Comparison of ENCODE assay signal across 26 cellular contexts in genomic region chr15:43251863-43252241, GRCh38. TPM values are rescaled to one million over a fixed set of nuclear protein-coding genes. Genes with fewer than 3 reads are reported as not detected.
DNase-seq lines count a peak whose midpoint lies in the region; ATAC-seq and TF ChIP-seq lines count a peak whose summit lies in the region.
"Had no signal": no experiment of that assay in that cellular context is flagged by ENCODE, and none has a peak within 500 bp of the region (broad histone marks: within the 10 kb centered on the region; RNA-seq: fewer than 3 reads in every experiment).

No MANE protein-coding gene starts in this region.

- H3K79me2 ChIP-seq in PC-9 (ENCODE audit: low read depth) = no peaks in the 10 kb centered on the region

- H3K27me3 ChIP-seq in PC-9 (ENCODE audit: insufficient read depth, low read depth) = no peaks in the 10 kb centered on the region
- no peaks in the 10 kb centered on the region for H3K27me3 ChIP-seq in CD8-positive, alpha-beta T cell (ENCODE audit: insufficient read depth, low read length)
- H3K27me3 ChIP-seq: neural progenitor cell, sigmoid colon, upper lobe of left lung had no signal

- H3K4me1 ChIP-seq in PC-9 (replicated peaks; ENCODE audit: insufficient read depth) = peaks cover 76% of the 10 kb centered on the region
- H3K4me1 ChIP-seq in CD8-positive, alpha-beta T cell (ENCODE audit: insufficient read depth, low read length) = no peaks in the 10 kb centered on the region
- H3K4me1 ChIP-seq: left ventricle myocardium inferior, neural progenitor cell, sigmoid colon, upper lobe of left lung had no signal

- H3K27ac Mint-ChIP-seq in activated naive CD4-positive, alpha-beta T cell treated with anti-CD3 and anti-CD28 coated beads, Interleukin-2, amount 10 ng/mL, durations not matched to agents 7 days and 5 days = peak overlapping the region; percentile 73
- peak overlapping the region; percentile 36 for H3K27ac Mint-ChIP-seq in activated naive CD8-positive, alpha-beta T cell treated with anti-CD3 and anti-CD28 coated beads, Interleukin-2, amount 10 ng/mL, durations not matched to agents 7 days and 5 days
- peak overlapping the region; percentile 73 for H3K27ac Mint-ChIP-seq in stimulated activated naive B cell treated with anti-CD40 and anti-IgM and Interleukin-4, amounts not matched to agents 10 μg/mL and 1 μg/mL and 100 μg/mL, for 72 hours
- no peak overlapping the region for H3K27ac Mint-ChIP-seq in CD8-positive, alpha-beta T cell
- H3K27ac Mint-ChIP-seq: activated naive CD4-positive, alpha-beta T cell treated with anti-CD3 and anti-CD28 coated beads, Interleukin-2, amount 50 U/mL, for 24 hours; CD4-positive, CD25-positive, alpha-beta regulatory T cell; neural progenitor cell; T-cell had no signal

- POLR2A ChIA-PET in PC-9 (lab: Charles Lee; ENCODE audit: unreplicated experiment) = no interaction called here
- POLR2A ChIA-PET in activated naive CD8-positive, alpha-beta T cell treated with anti-CD3 and anti-CD28 coated beads, Interleukin-2, amount 10 ng/mL, durations not matched to agents 7 days and 5 days (lab: Charles Lee) = no interaction called here
- POLR2A ChIA-PET in CD8-positive, alpha-beta T cell (lab: Charles Lee) = interaction anchor here (1.2 kb wide), 1 partner anchor 57 kb away, joined by 3 read pairs; no protein-coding TSS in a partner anchor

- no peaks in the 10 kb centered on the region for H3K36me3 ChIP-seq in PC-9 (ENCODE audit: low read depth)
- H3K36me3 ChIP-seq in CD8-positive, alpha-beta T cell (ENCODE audit: insufficient read depth, low read length) = no peaks in the 10 kb centered on the region
- H3K36me3 ChIP-seq: left ventricle myocardium inferior, neural progenitor cell, sigmoid colon, upper lobe of left lung had no signal

- no peak for ATAC-seq in activated naive CD8-positive, alpha-beta T cell treated with anti-CD3 and anti-CD28 coated beads, Interleukin-2, amount 10 ng/mL, durations not matched to agents 7 days and 5 days (ENCODE audit: low read depth)
- ATAC-seq in stimulated activated naive B cell treated with anti-CD40 and anti-IgM and Interleukin-4, amounts not matched to agents 10 μg/mL and 1 μg/mL and 100 μg/mL, for 72 hours (replicated peaks) = no peak
- ATAC-seq in CD8-positive, alpha-beta T cell = no peak
- ATAC-seq: mucosa of descending colon, PC-3, T-cell had no signal

- BruUV-seq in PC-9 (replicated peaks; lab: Mats Ljungman, UMichigan) = no TSS peak

- H3K4me2 ChIP-seq in PC-9 = peak overlapping the region; percentile 67
- H3K4me2 ChIP-seq: KMS-11, neural progenitor cell had no signal

- no peak overlapping the region for H2AFZ ChIP-seq in PC-9
- H2AFZ ChIP-seq: neural progenitor cell had no signal

- no peak for DNase-seq in activated naive CD4-positive, alpha-beta T cell treated with anti-CD3 and anti-CD28 coated beads, Interleukin-2, amount 10 ng/mL, durations not matched to agents 7 days and 5 days
- no peak for DNase-seq in activated naive CD4-positive, alpha-beta T cell (lab: John Stamatoyannopoulos, UW)
- DNase-seq in PC-9 (no peak), Ammon's horn (ENCODE audit: low spot score) (no peak)
- DNase-seq in activated naive CD8-positive, alpha-beta T cell treated with anti-CD3 and anti-CD28 coated beads, Interleukin-2, amount 10 ng/mL, durations not matched to agents 7 days and 5 days = no peak
- no peak for DNase-seq in stimulated activated naive B cell treated with anti-CD40 and anti-IgM and Interleukin-4, amounts not matched to agents 10 μg/mL and 1 μg/mL and 100 μg/mL, for 72 hours
- no peak for DNase-seq in CD8-positive, alpha-beta T cell
- DNase-seq in central memory CD4-positive, alpha-beta T cell = no peak
- DNase-seq: activated CD8-positive, alpha-beta memory T cell treated with anti-CD3 and anti-CD28 coated beads, Interleukin-2, amount 50 U/mL, for 4 hours; CD4-positive, CD25-positive, alpha-beta regulatory T cell; H9; head of caudate nucleus; left ventricle myocardium inferior; mucosa of descending colon; NCI-H1092; NCI-H2029 treated with DMSO at 0.1 percent for 48 hours; PC-3; SIG-M5; sigmoid colon; T-cell; upper lobe of left lung had no signal

- no peaks in the 10 kb centered on the region for H3K9me3 Mint-ChIP-seq in activated naive CD4-positive, alpha-beta T cell treated with anti-CD3 and anti-CD28 coated beads, Interleukin-2, amount 10 ng/mL, durations not matched to agents 7 days and 5 days
- no peaks in the 10 kb centered on the region for H3K9me3 Mint-ChIP-seq in activated naive CD8-positive, alpha-beta T cell treated with anti-CD3 and anti-CD28 coated beads, Interleukin-2, amount 10 ng/mL, durations not matched to agents 7 days and 5 days
- H3K9me3 Mint-ChIP-seq in stimulated activated naive B cell treated with anti-CD40 and anti-IgM and Interleukin-4, amounts not matched to agents 10 μg/mL and 1 μg/mL and 100 μg/mL, for 72 hours = peaks cover 3 to 6% of the 10 kb centered on the region in 2 donors
- no peaks in the 10 kb centered on the region for H3K9me3 Mint-ChIP-seq in CD8-positive, alpha-beta T cell
- H3K9me3 Mint-ChIP-seq: activated naive CD4-positive, alpha-beta T cell treated with anti-CD3 and anti-CD28 coated beads, Interleukin-2, amount 50 U/mL, for 24 hours; H9; neural progenitor cell; T-cell had no signal

- H3K4me3 Mint-ChIP-seq in activated naive CD4-positive, alpha-beta T cell treated with anti-CD3 and anti-CD28 coated beads, Interleukin-2, amount 10 ng/mL, durations not matched to agents 7 days and 5 days = no peak overlapping the region
- no peak overlapping the region for H3K4me3 Mint-ChIP-seq in activated naive CD8-positive, alpha-beta T cell treated with anti-CD3 and anti-CD28 coated beads, Interleukin-2, amount 10 ng/mL, durations not matched to agents 7 days and 5 days
- peak overlapping the region in 1 of 2 donors; percentile 42 for H3K4me3 Mint-ChIP-seq in stimulated activated naive B cell treated with anti-CD40 and anti-IgM and Interleukin-4, amounts not matched to agents 10 μg/mL and 1 μg/mL and 100 μg/mL, for 72 hours
- H3K4me3 Mint-ChIP-seq in CD8-positive, alpha-beta T cell = no peak overlapping the region
- H3K4me3 Mint-ChIP-seq: activated naive CD4-positive, alpha-beta T cell treated with anti-CD3 and anti-CD28 coated beads, Interleukin-2, amount 50 U/mL, for 24 hours; CD4-positive, CD25-positive, alpha-beta regulatory T cell; H9; neural progenitor cell; T-cell had no signal

- no peaks in the 10 kb centered on the region for H3K36me3 Mint-ChIP-seq in activated naive CD4-positive, alpha-beta T cell treated with anti-CD3 and anti-CD28 coated beads, Interleukin-2, amount 10 ng/mL, durations not matched to agents 7 days and 5 days
- peaks cover 3% of the 10 kb centered on the region for H3K36me3 Mint-ChIP-seq in activated naive CD8-positive, alpha-beta T cell treated with anti-CD3 and anti-CD28 coated beads, Interleukin-2, amount 10 ng/mL, durations not matched to agents 7 days and 5 days
- H3K36me3 Mint-ChIP-seq in stimulated activated naive B cell treated with anti-CD40 and anti-IgM and Interleukin-4, amounts not matched to agents 10 μg/mL and 1 μg/mL and 100 μg/mL, for 72 hours = no peaks in the 10 kb centered on the region
- no peaks in the 10 kb centered on the region for H3K36me3 Mint-ChIP-seq in CD8-positive, alpha-beta T cell
- H3K36me3 Mint-ChIP-seq: activated naive CD4-positive, alpha-beta T cell treated with anti-CD3 and anti-CD28 coated beads, Interleukin-2, amount 50 U/mL, for 24 hours; neural progenitor cell; T-cell had no signal

- peaks cover 26% of the 10 kb centered on the region for H3K4me1 Mint-ChIP-seq in activated naive CD4-positive, alpha-beta T cell treated with anti-CD3 and anti-CD28 coated beads, Interleukin-2, amount 10 ng/mL, durations not matched to agents 7 days and 5 days
- H3K4me1 Mint-ChIP-seq in activated naive CD8-positive, alpha-beta T cell treated with anti-CD3 and anti-CD28 coated beads, Interleukin-2, amount 10 ng/mL, durations not matched to agents 7 days and 5 days = peaks cover 44% of the 10 kb centered on the region
- peaks cover 47 to 69% of the 10 kb centered on the region in 2 donors for H3K4me1 Mint-ChIP-seq in stimulated activated naive B cell treated with anti-CD40 and anti-IgM and Interleukin-4, amounts not matched to agents 10 μg/mL and 1 μg/mL and 100 μg/mL, for 72 hours
- H3K4me1 Mint-ChIP-seq in CD8-positive, alpha-beta T cell (ENCODE audit: low read depth) = peaks cover 19% of the 10 kb centered on the region
- H3K4me1 Mint-ChIP-seq: H9, neural progenitor cell had no signal

- H3F3A ChIP-seq in PC-9 (ENCODE audit: insufficient read depth, low read depth) = peaks cover 56% of the 10 kb centered on the region

- H3K27ac ChIP-seq in PC-9 = peak overlapping the region; percentile 100
- no peak overlapping the region for H3K27ac ChIP-seq in CD8-positive, alpha-beta T cell (ENCODE audit: low read depth, low read length)
- H3K27ac ChIP-seq: KMS-11, left ventricle myocardium inferior, neural progenitor cell, sigmoid colon, upper lobe of left lung had no signal

- TF ChIP-seq CTCF in PC-9 (conservative IDR thresholded peaks at IDR 0.05) = no peak
- TF ChIP-seq CTCF in CD8-positive, alpha-beta T cell (IDR thresholded peaks at IDR 0.05) = no peak

- intact Hi-C loops in PC-9 (cut with micrococcal nuclease; ENCODE audit: unreplicated experiment) = no loop called here
- intact Hi-C loops in CD8-positive, alpha-beta T cell (cut with DNase I, micrococcal nuclease) = no loop called here

- H3K4me3 ChIP-seq in PC-9 = no peak overlapping the region
- no peak overlapping the region for H3K4me3 ChIP-seq in CD8-positive, alpha-beta T cell (ENCODE audit: low read depth, low read length)
- H3K4me3 ChIP-seq: left ventricle myocardium inferior, mucosa of descending colon, neural progenitor cell, sigmoid colon, upper lobe of left lung had no signal

- no peaks in the 10 kb centered on the region for H3K9me3 ChIP-seq in PC-9 (ENCODE audit: insufficient read depth, low read depth)
- no peaks in the 10 kb centered on the region for H3K9me3 ChIP-seq in CD8-positive, alpha-beta T cell (ENCODE audit: low read length)
- H3K9me3 ChIP-seq: left ventricle myocardium inferior, mucosa of descending colon, sigmoid colon, upper lobe of left lung had no signal

- H3K27me3 Mint-ChIP-seq in activated naive CD4-positive, alpha-beta T cell treated with anti-CD3 and anti-CD28 coated beads, Interleukin-2, amount 10 ng/mL, durations not matched to agents 7 days and 5 days = peaks cover 36% of the 10 kb centered on the region
- peaks cover 6% of the 10 kb centered on the region for H3K27me3 Mint-ChIP-seq in activated naive CD8-positive, alpha-beta T cell treated with anti-CD3 and anti-CD28 coated beads, Interleukin-2, amount 10 ng/mL, durations not matched to agents 7 days and 5 days
- peaks cover 0 to 5% of the 10 kb centered on the region in 2 donors for H3K27me3 Mint-ChIP-seq in stimulated activated naive B cell treated with anti-CD40 and anti-IgM and Interleukin-4, amounts not matched to agents 10 μg/mL and 1 μg/mL and 100 μg/mL, for 72 hours
- H3K27me3 Mint-ChIP-seq in CD8-positive, alpha-beta T cell (ENCODE audit: low read depth) = peaks cover 11% of the 10 kb centered on the region

- CTCF ChIA-PET in activated naive CD4-positive, alpha-beta T cell treated with anti-CD3 and anti-CD28 coated beads, Interleukin-2, amount 10 ng/mL, durations not matched to agents 7 days and 5 days (lab: Charles Lee) = interaction anchor here (2.6 kb wide), 1 partner anchor 26 kb away, joined by 16 read pairs; no protein-coding TSS in a partner anchor
- CTCF ChIA-PET in PC-9 (lab: Charles Lee) = no interaction called here
- CTCF ChIA-PET in CD8-positive, alpha-beta T cell (lab: Charles Lee) = interaction anchor here (1.0 to 2.1 kb wide), 2 partner anchors 34 to 48 kb away, joined by 3 to 8 read pairs; no protein-coding TSS in a partner anchor

- H3K9me2 ChIP-seq in PC-9 (ENCODE audit: insufficient read depth) = no peaks in the 10 kb centered on the region

- H4K20me1 ChIP-seq in PC-9 (ENCODE audit: insufficient read depth) = no peaks in the 10 kb centered on the region

RNA-seq across cellular contexts. Expression of gene TGM5, which starts 14.9 kb away (rescaled TPM):
- total RNA-seq in PC-9 (2021) = 0.39 and 1.7 TPM in 2 replicates
- total RNA-seq in activated naive CD8-positive, alpha-beta T cell treated with anti-CD3 and anti-CD28 coated beads, Interleukin-2, amount 10 ng/mL, durations not matched to agents 7 days and 5 days = under 1 TPM in 1 of 2 experiments, not detected in 1; 0.11 TPM
- not detected for total RNA-seq in CD8-positive, alpha-beta T cell
- total RNA-seq: CD4-positive, CD25-positive, alpha-beta regulatory T cell; H9; HT-29; left ventricle myocardium inferior; mucosa of descending colon; PC-3; T-cell had no signal

RNA-seq across cellular contexts. Expression of gene EPB42, which starts 31.0 kb away (rescaled TPM):
- total RNA-seq in PC-9 (2021) = not detected in 2 replicates
- total RNA-seq in activated naive CD8-positive, alpha-beta T cell treated with anti-CD3 and anti-CD28 coated beads, Interleukin-2, amount 10 ng/mL, durations not matched to agents 7 days and 5 days = not detected
- not detected for total RNA-seq in CD8-positive, alpha-beta T cell
- total RNA-seq: CD4-positive, CD25-positive, alpha-beta regulatory T cell; H9; HT-29; left ventricle myocardium inferior; mucosa of descending colon; PC-3; sigmoid colon; T-cell had no signal

RNA-seq across cellular contexts. Expression of gene TGM7, which starts 50.2 kb away (rescaled TPM):
- not detected in 2 replicates for total RNA-seq in PC-9 (2021)
- not detected for total RNA-seq in activated naive CD8-positive, alpha-beta T cell treated with anti-CD3 and anti-CD28 coated beads, Interleukin-2, amount 10 ng/mL, durations not matched to agents 7 days and 5 days
- total RNA-seq in CD8-positive, alpha-beta T cell = not detected
- total RNA-seq: CD4-positive, CD25-positive, alpha-beta regulatory T cell; H9; HT-29; left ventricle myocardium inferior; mucosa of descending colon; PC-3; posterior vena cava; sigmoid colon; T-cell; upper lobe of left lung had no signal
